14 cellular contexts compared by ENCODE assay signal in genomic region chr4:2291705-2292651, GRCh38. TPM values are rescaled to one million over a fixed set of nuclear protein-coding genes. Genes with fewer than 3 reads are reported as not detected.
DNase-seq lines count a peak whose midpoint lies in the region; ATAC-seq and TF ChIP-seq lines count a peak whose summit lies in the region.
"Had no signal": no experiment of that assay in that cellular context is flagged by ENCODE, and none has a peak within 500 bp of the region (broad histone marks: within the 10 kb centered on the region; RNA-seq: fewer than 3 reads in every experiment).

No MANE protein-coding gene starts in this region.

- no peak overlapping the region for H3K4me3 Mint-ChIP-seq in activated naive CD4-positive, alpha-beta T cell treated with anti-CD3 and anti-CD28 coated beads, Interleukin-2, amount 10 ng/mL, durations not matched to agents 7 days and 5 days
- H3K4me3 Mint-ChIP-seq in mesothelial cell of epicardium = peak overlapping the region; percentile 37

- DNase-seq in activated naive CD4-positive, alpha-beta T cell treated with anti-CD3 and anti-CD28 coated beads, Interleukin-2, amount 10 ng/mL, durations not matched to agents 7 days and 5 days = peak; percentile 20
- DNase-seq in activated naive CD4-positive, alpha-beta T cell (lab: John Stamatoyannopoulos, UW) = no peak
- DNase-seq in activated CD8-positive, alpha-beta memory T cell treated with anti-CD3 and anti-CD28 coated beads, Interleukin-2, amount 50 U/mL, for 48 hours = peak; percentile 51
- DNase-seq in mesothelial cell of epicardium (ENCODE audit: low spot score in 2 of 2, unreplicated experiment in 2 of 2) = peak in 1 of 2 experiments; percentile 36
- peak in 1 of 2 donors; percentile 42 for DNase-seq in uterus
- DNase-seq in A172 (ENCODE audit: low spot score) = no peak
- DNase-seq: colonic mucosa, mammary epithelial cell, NCI-H1694, NCI-H69 had no signal

- H3K4me3 ChIP-seq in uterus = no peak overlapping the region
- H3K4me3 ChIP-seq: colonic mucosa, thyroid gland had no signal

- H3K27me3 Mint-ChIP-seq in activated naive CD4-positive, alpha-beta T cell treated with anti-CD3 and anti-CD28 coated beads, Interleukin-2, amount 10 ng/mL, durations not matched to agents 7 days and 5 days = peaks cover 30% of the 10 kb centered on the region
- no peaks in the 10 kb centered on the region for H3K27me3 Mint-ChIP-seq in mesothelial cell of epicardium (ENCODE audit: low read depth)
- H3K27me3 Mint-ChIP-seq: activated naive CD8-positive, alpha-beta T cell treated with anti-CD3 and anti-CD28 coated beads, Interleukin-2, amount 50 U/mL, for 24 hours had no signal

- intact Hi-C loops in uterus (cut with DNase I; ENCODE audit: low total_unique reads) = no loop called here

- H3K27ac ChIP-seq in uterus = peak overlapping the region; percentile 13 to 63
- H3K27ac ChIP-seq: colonic mucosa, thyroid gland had no signal

- no peak for TF ChIP-seq POLR2A in uterus (IDR thresholded peaks at IDR 0.05)

- H3K27ac Mint-ChIP-seq in activated naive CD4-positive, alpha-beta T cell treated with anti-CD3 and anti-CD28 coated beads, Interleukin-2, amount 10 ng/mL, durations not matched to agents 7 days and 5 days = no peak overlapping the region
- H3K27ac Mint-ChIP-seq in mesothelial cell of epicardium = peak overlapping the region; percentile 88

- no peaks in the 10 kb centered on the region for H3K27me3 ChIP-seq in uterus
- H3K27me3 ChIP-seq: colonic mucosa, thyroid gland had no signal

- H3K9me3 ChIP-seq in uterus = no peaks in the 10 kb centered on the region
- H3K9me3 ChIP-seq: colonic mucosa, thyroid gland had no signal

- no peaks in the 10 kb centered on the region for H3K9me3 Mint-ChIP-seq in activated naive CD4-positive, alpha-beta T cell treated with anti-CD3 and anti-CD28 coated beads, Interleukin-2, amount 10 ng/mL, durations not matched to agents 7 days and 5 days
- H3K9me3 Mint-ChIP-seq in mesothelial cell of epicardium = peaks cover 9% of the 10 kb centered on the region
- H3K9me3 Mint-ChIP-seq: activated naive CD8-positive, alpha-beta T cell treated with anti-CD3 and anti-CD28 coated beads, Interleukin-2, amount 50 U/mL, for 24 hours had no signal

- no peaks in the 10 kb centered on the region for H3K36me3 ChIP-seq in uterus
- H3K36me3 ChIP-seq: colonic mucosa, thyroid gland had no signal

- TF ChIP-seq CTCF in mesothelial cell of epicardium (IDR thresholded peaks at IDR 0.05; ENCODE audit: unreplicated experiment) (no peak), uterus (IDR thresholded peaks at IDR 0.05) (no peak)

- no peaks in the 10 kb centered on the region for H3K36me3 Mint-ChIP-seq in activated naive CD4-positive, alpha-beta T cell treated with anti-CD3 and anti-CD28 coated beads, Interleukin-2, amount 10 ng/mL, durations not matched to agents 7 days and 5 days
- peaks cover 2% of the 10 kb centered on the region for H3K36me3 Mint-ChIP-seq in mesothelial cell of epicardium

- ATAC-seq in HG03469 (IDR thresholded peaks at IDR 0.05; ENCODE audit: unreplicated experiment) (no peak), GM21529 (IDR thresholded peaks at IDR 0.05; ENCODE audit: unreplicated experiment) (no peak)

- peaks cover 25% of the 10 kb centered on the region for H3K4me1 Mint-ChIP-seq in activated naive CD4-positive, alpha-beta T cell treated with anti-CD3 and anti-CD28 coated beads, Interleukin-2, amount 10 ng/mL, durations not matched to agents 7 days and 5 days
- peaks cover 24% of the 10 kb centered on the region for H3K4me1 Mint-ChIP-seq in mesothelial cell of epicardium

- H3K4me1 ChIP-seq in uterus = peaks cover 0 to 5% of the 10 kb centered on the region in 2 donors
- H3K4me1 ChIP-seq: colonic mucosa, thyroid gland had no signal

- CTCF ChIA-PET in activated naive CD4-positive, alpha-beta T cell treated with anti-CD3 and anti-CD28 coated beads, Interleukin-2, amount 10 ng/mL, durations not matched to agents 7 days and 5 days (lab: Charles Lee) = no interaction called here

RNA-seq across cellular contexts. Expression of gene MXD4, which starts 30.1 kb away (rescaled TPM):
- total RNA-seq in mesothelial cell of epicardium (95.2 to 104 TPM (median 99.4 TPM) in 3 replicates), uterus (10 to 100 TPM; 15.4 to 53.1 (median 31.8) TPM)
- total RNA-seq in A172 (2014; rRNA removed; shearing (Covaris generic)) = 14.6 and 18.4 TPM in 2 replicates

RNA-seq across cellular contexts. Expression of gene HAUS3, which starts 50.1 kb away (rescaled TPM):
- total RNA-seq in mesothelial cell of epicardium (15.4 to 16.9 TPM (median 16.6 TPM) in 3 replicates), uterus (10 to 100 TPM in 3 of 4 donors, 1 to 10 TPM in 1; 7.4 to 29.9 (median 14.2) TPM)
- 19.9 and 60.5 TPM in 2 replicates for total RNA-seq in A172 (2014; rRNA removed; shearing (Covaris generic))

RNA-seq across cellular contexts. Expression of gene POLN, which starts 50.1 kb away (rescaled TPM):
- total RNA-seq in mesothelial cell of epicardium = 3.7 to 5.8 TPM (median 4.5 TPM) in 3 replicates
- 1 to 10 TPM in 2 of 4 donors, under 1 TPM in 1, not detected in 1; 0.26 to 5.8 (median 5.5) TPM for total RNA-seq in uterus
- 0.24 and 0.62 TPM in 2 replicates for total RNA-seq in A172 (2014; rRNA removed; shearing (Covaris generic))

Comparison
In these comparisons a context has a peak if more than half of its experiments do, and no peak if none do; other contexts are left out.
1. DNase-seq: peak in activated naive CD4-positive, alpha-beta T cell treated with anti-CD3 and anti-CD28 coated beads, Interleukin-2, amount 10 ng/mL, durations not matched to agents 7 days and 5 days (single experiment) and activated CD8-positive, alpha-beta memory T cell treated with anti-CD3 and anti-CD28 coated beads, Interleukin-2, amount 50 U/mL, for 48 hours (single experiment); none in activated naive CD4-positive, alpha-beta T cell (0 of 4) and A172 (single experiment).